Comparison of ENCODE assay signal across 16 cellular contexts in the genomic region with DNA sequence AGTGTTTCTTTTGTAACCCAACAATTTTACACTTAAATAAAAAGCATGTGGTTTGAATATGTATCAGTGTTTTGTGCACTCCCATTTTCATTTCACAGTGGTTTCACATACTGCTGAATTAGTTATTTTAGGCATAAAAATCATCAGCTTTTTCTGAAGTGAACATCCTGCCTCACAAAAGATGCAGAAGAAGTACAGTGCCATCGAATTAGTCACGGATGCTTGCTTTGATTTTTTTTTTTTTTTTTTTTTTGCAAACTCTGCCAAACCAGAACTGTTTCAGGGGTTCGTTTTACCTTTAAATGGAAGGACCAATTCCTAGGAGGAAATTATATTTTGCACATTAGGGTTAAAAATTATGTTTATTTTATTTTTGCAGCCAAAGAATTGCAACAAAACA.
"Had no signal": no experiment of that assay in that cellular context is flagged by ENCODE, and none has a peak within 500 bp of the region (broad histone marks: within the 10 kb centered on the region; RNA-seq: fewer than 3 reads in every experiment).

No MANE protein-coding gene starts in this region.

- DNase-seq: activated CD4-positive, alpha-beta T cell treated with anti-CD3 and anti-CD28 coated beads for 36 hours; activated CD4-positive, alpha-beta T cell treated with anti-CD3 and anti-CD28 coated beads, Interleukin-2, amount 50 U/mL, for 48 hours; activated gamma-delta T cell; adrenal gland; effector CD4-positive, alpha-beta T cell; gastrocnemius medialis; head of caudate nucleus; left lung; nephron progenitor cell; right cardiac atrium; stimulated activated naive CD8-positive, alpha-beta T cell treated with anti-CD3 and anti-CD28 coated beads, Interleukin-15, Interleukin-2, amounts not matched to agents 100 U/mL and 50 U/mL, for 24 hours; substantia nigra; uterus had no signal

- H3K4me3 ChIP-seq: adrenal gland, gastrocnemius medialis, left lung, prostate gland, tibial nerve, uterus had no signal

- H3K27ac ChIP-seq: adrenal gland, gastrocnemius medialis, left lung, prostate gland, tibial nerve, uterus had no signal

- H3K4me1 ChIP-seq: adrenal gland, left lung, prostate gland, tibial nerve, uterus had no signal

- ATAC-seq: activated CD4-positive, alpha-beta T cell treated with anti-CD3 and anti-CD28 coated beads for 36 hours; activated naive CD4-positive, alpha-beta T cell treated with anti-CD3 and anti-CD28 coated beads, Interleukin-2, amount 50 U/mL, for 72 hours; left lung; right cardiac atrium; stimulated activated naive CD8-positive, alpha-beta T cell treated with anti-CD3 and anti-CD28 coated beads, Interleukin-15, Interleukin-2, amounts not matched to agents 100 U/mL and 50 U/mL, for 24 hours had no signal

- H3K36me3 ChIP-seq: adrenal gland, gastrocnemius medialis, left lung, prostate gland, tibial nerve, uterus had no signal

- H3K27me3 ChIP-seq: adrenal gland, gastrocnemius medialis, left lung, tibial nerve, uterus had no signal

- H3K9me3 ChIP-seq: adrenal gland, gastrocnemius medialis, left lung, prostate gland, tibial nerve, uterus had no signal
